Comparison of ENCODE assay signal across 8 cellular contexts in the genomic region with DNA sequence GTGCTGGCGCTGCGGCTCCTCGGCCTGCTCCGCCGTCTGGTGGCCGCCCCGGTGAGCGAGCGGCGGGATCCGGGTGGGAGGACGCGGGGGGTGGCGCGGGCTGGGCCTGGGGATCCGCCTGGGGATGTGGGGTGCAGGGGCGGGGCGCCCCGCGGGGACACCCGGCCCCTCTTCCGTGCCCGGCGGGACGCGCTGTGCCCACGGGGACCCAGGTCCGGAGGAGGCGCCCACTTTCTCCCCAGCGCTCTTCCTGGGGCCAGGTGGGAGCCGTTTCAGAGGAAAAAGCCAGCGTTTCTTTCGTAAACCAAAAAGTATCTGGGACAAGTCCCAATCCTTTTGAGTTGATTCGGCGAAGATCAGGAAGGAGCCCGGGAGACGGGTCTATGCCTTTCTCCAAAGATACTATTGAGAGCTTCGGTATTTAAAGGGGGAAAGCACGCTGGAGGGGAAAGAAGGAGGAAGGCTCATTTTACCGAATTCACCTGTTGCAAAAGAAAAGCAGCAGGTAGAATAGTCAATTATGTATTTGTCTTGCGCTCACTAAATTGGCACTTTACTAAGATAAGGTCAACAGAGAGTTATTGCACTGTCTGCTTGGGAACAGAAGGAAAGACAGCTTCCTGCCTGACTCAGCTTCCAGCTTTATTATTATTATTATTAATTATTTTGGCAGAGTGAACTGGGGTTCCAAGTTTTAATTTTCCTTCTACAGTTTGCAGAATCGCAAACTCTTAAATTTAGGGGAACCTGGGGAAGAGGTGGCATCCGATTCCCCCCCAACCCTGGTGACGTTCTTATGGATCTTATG.
DNase-seq lines count a peak whose midpoint lies in the region; ATAC-seq and TF ChIP-seq lines count a peak whose summit lies in the region.

No MANE protein-coding gene starts in this region.

- TF ChIP-seq RAD21 in HCT116 (IDR thresholded peaks at IDR 0.05; ENCODE audit: low read depth): no peak

- peak overlapping the region; percentile 88 for H3K4me2 ChIP-seq in HCT116 (ENCODE audit: low read length)

- TSS peak; percentile 38 for BruUV-seq in HCT116 (replicated peaks; lab: Mats Ljungman, UMichigan)

- H3K27ac Mint-ChIP-seq in T-helper 17 cell: peak overlapping the region; percentile 56
- H3K27ac Mint-ChIP-seq in stimulated activated memory B cell treated with anti-CD40 and anti-IgM and Interleukin-4, amounts not matched to agents 10 μg/mL and 1 μg/mL and 100 μg/mL, for 72 hours: peak overlapping the region; percentile 94

- POLR2A ChIA-PET in HCT116 (lab: Charles Lee): no interaction called here

- 0 out of 6 replicates have a peak, but pooled peaks of 1 of the 3 experiments have one; percentile 7 for TF ChIP-seq CTCF in HCT116 (IDR thresholded peaks at IDR 0.05 in 2 of 3, conservative IDR thresholded peaks at IDR 0.05 in 1 of 3; ENCODE audit: borderline replicate concordance in 1 of 3, insufficient read depth in 1 of 3, low read depth in 2 of 3, low read length in 2 of 3)

- H4K20me1 ChIP-seq in HCT116 (ENCODE audit: insufficient read depth): no peaks in the 10 kb centered on the region

- H3K4me3 Mint-ChIP-seq in T-helper 17 cell: peak overlapping the region; percentile 95
- peak overlapping the region; percentile 98 for H3K4me3 Mint-ChIP-seq in stimulated activated memory B cell treated with anti-CD40 and anti-IgM and Interleukin-4, amounts not matched to agents 10 μg/mL and 1 μg/mL and 100 μg/mL, for 72 hours

- intact Hi-C loops in HCT116 (cut with micrococcal nuclease): no loop called here

- H3K79me2 ChIP-seq in HCT116 (ENCODE audit: insufficient read depth, low read length): peaks cover 40% of the 10 kb centered on the region

- DNase-seq in Caki2 (ENCODE audit: low read depth) (peak; percentile 35), HCT116 (ENCODE audit: low read depth, low spot score) (no peak), T-helper 17 cell (no peak), DMS 273 (lab: John Stamatoyannopoulos, UW; ENCODE audit: unreplicated experiment) (no peak), erythroblast (lab: John Stamatoyannopoulos, UW) (no peak)

- peaks cover 0 to 6% of the 10 kb centered on the region in 2 experiments; a peak in 2 of 4 replicates for H3K36me3 ChIP-seq in HCT116 (ENCODE audit: control insufficient read depth in 1 of 2, insufficient read depth in 2 of 2, low read length in 2 of 2)

- peaks cover 34% of the 10 kb centered on the region for H3K4me1 Mint-ChIP-seq in T-helper 17 cell
- H3K4me1 Mint-ChIP-seq in stimulated activated memory B cell treated with anti-CD40 and anti-IgM and Interleukin-4, amounts not matched to agents 10 μg/mL and 1 μg/mL and 100 μg/mL, for 72 hours: peaks cover 45% of the 10 kb centered on the region

- peaks cover 5% of the 10 kb centered on the region for H3K36me3 Mint-ChIP-seq in T-helper 17 cell (ENCODE audit: low read depth)
- H3K36me3 Mint-ChIP-seq in stimulated activated memory B cell treated with anti-CD40 and anti-IgM and Interleukin-4, amounts not matched to agents 10 μg/mL and 1 μg/mL and 100 μg/mL, for 72 hours: peaks cover 28% of the 10 kb centered on the region

- peak overlapping the region; percentile 77 for H3K9ac ChIP-seq in HCT116 (ENCODE audit: low read length)

- no peak for TF ChIP-seq POLR2A in HCT116 (IDR thresholded peaks at IDR 0.05; ENCODE audit: borderline replicate concordance, extremely low read depth, insufficient read depth, insufficient read length)
- TF ChIP-seq POLR2A in erythroblast (IDR thresholded peaks at IDR 0.05; ENCODE audit: low read length): no peak

- peaks cover 4% of the 10 kb centered on the region for H3K9me3 Mint-ChIP-seq in stimulated activated memory B cell treated with anti-CD40 and anti-IgM and Interleukin-4, amounts not matched to agents 10 μg/mL and 1 μg/mL and 100 μg/mL, for 72 hours

- RAD21 ChIA-PET in HCT116 (lab: Charles Lee; ENCODE audit: low non-redundant PET in 1 of 2, low total read pairs in 2 of 2, uncharacterized antibody in 2 of 2, unreplicated experiment in 2 of 2): no interaction called here

- H3K9me2 ChIP-seq in HCT116 (ENCODE audit: insufficient read depth): no peaks in the 10 kb centered on the region

- H2AFZ ChIP-seq in HCT116 (ENCODE audit: low read depth, low read length, poor library complexity, severe bottlenecking): no peak overlapping the region

- no peak for ATAC-seq in HCT116
- ATAC-seq in T-helper 17 cell: no peak
- no peak for ATAC-seq in stimulated activated memory B cell treated with anti-CD40 and anti-IgM and Interleukin-4, amounts not matched to agents 10 μg/mL and 1 μg/mL and 100 μg/mL, for 72 hours
- no peak for ATAC-seq in GM18520 (IDR thresholded peaks at IDR 0.05; ENCODE audit: unreplicated experiment)

- peaks cover 0 to 12% of the 10 kb centered on the region in 2 experiments; a peak in 3 of 4 replicates for H3K4me1 ChIP-seq in HCT116 (ENCODE audit: control insufficient read depth in 1 of 2, insufficient read depth in 2 of 2, low read length in 2 of 2)

- peak overlapping the region; percentile 38; the same call in 1 of the 2 replicates for H3K27ac ChIP-seq in HCT116 (ENCODE audit: low read depth, low read length)

- H3K4me3 ChIP-seq in HCT116 (replicated peaks in 1 of 2; ENCODE audit: low read depth in 1 of 2, low read length in 2 of 2): peak overlapping the region; percentile 78 to 79
- peak overlapping the region; percentile 82 for H3K4me3 ChIP-seq in iPS-11a (ENCODE audit: low read depth, low read length)

- in situ Hi-C loops in Caki2 (cut with HindIII; ENCODE audit: low pct_unique_long_range_greater_than_20kb, low sequenced_read_pairs): no loop called here

- H3K9me3 ChIP-seq in HCT116 (ENCODE audit: control insufficient read depth in 1 of 2, insufficient read depth in 1 of 2, low read depth in 1 of 2, low read length in 2 of 2) (no peaks in the 10 kb centered on the region), T-helper 17 cell (ENCODE audit: control insufficient read depth, low read length, poor library complexity, severe bottlenecking) (no peaks in the 10 kb centered on the region)

- no peaks in the 10 kb centered on the region for H3K27me3 Mint-ChIP-seq in T-helper 17 cell
- no peaks in the 10 kb centered on the region for H3K27me3 Mint-ChIP-seq in stimulated activated memory B cell treated with anti-CD40 and anti-IgM and Interleukin-4, amounts not matched to agents 10 μg/mL and 1 μg/mL and 100 μg/mL, for 72 hours

- no peaks in the 10 kb centered on the region for H3K27me3 ChIP-seq in HCT116 (ENCODE audit: insufficient read depth, low read length)

- CTCF ChIA-PET in HCT116 (lab: Charles Lee): no interaction called here

TF ChIP-seq in HCT116, 20 proteins besides CTCF, POLR2A, EP300 and RAD21 (continues in another document):
- TF ChIP-seq SP1 (IDR thresholded peaks at IDR 0.05; ENCODE audit: low read depth) (no peak), FOSL1 (IDR thresholded peaks at IDR 0.05; ENCODE audit: low read depth) (no peak), EGR1 (IDR thresholded peaks at IDR 0.05; ENCODE audit: low read depth) (no peak), CBX3 (IDR thresholded peaks at IDR 0.05; ENCODE audit: low read depth) (no peak), ZFX (IDR thresholded peaks at IDR 0.05) (no peak), SRF (IDR thresholded peaks at IDR 0.05; ENCODE audit: low read depth) (no peak), POLR2AphosphoS5 (IDR thresholded peaks at IDR 0.05; ENCODE audit: low read depth, low read length) (no peak), CEBPB (IDR thresholded peaks at IDR 0.05; ENCODE audit: low read depth) (no peak), TCF7L2 (IDR thresholded peaks at IDR 0.05; ENCODE audit: borderline replicate concordance, extremely low read depth, insufficient read depth, insufficient read length) (no peak), ZBTB33 (IDR thresholded peaks at IDR 0.05; ENCODE audit: extremely low read depth, insufficient replicate concordance, low read length) (no peak), EZH2 (IDR thresholded peaks at IDR 0.05) (no peak)
- TF ChIP-seq, protein P1, sequence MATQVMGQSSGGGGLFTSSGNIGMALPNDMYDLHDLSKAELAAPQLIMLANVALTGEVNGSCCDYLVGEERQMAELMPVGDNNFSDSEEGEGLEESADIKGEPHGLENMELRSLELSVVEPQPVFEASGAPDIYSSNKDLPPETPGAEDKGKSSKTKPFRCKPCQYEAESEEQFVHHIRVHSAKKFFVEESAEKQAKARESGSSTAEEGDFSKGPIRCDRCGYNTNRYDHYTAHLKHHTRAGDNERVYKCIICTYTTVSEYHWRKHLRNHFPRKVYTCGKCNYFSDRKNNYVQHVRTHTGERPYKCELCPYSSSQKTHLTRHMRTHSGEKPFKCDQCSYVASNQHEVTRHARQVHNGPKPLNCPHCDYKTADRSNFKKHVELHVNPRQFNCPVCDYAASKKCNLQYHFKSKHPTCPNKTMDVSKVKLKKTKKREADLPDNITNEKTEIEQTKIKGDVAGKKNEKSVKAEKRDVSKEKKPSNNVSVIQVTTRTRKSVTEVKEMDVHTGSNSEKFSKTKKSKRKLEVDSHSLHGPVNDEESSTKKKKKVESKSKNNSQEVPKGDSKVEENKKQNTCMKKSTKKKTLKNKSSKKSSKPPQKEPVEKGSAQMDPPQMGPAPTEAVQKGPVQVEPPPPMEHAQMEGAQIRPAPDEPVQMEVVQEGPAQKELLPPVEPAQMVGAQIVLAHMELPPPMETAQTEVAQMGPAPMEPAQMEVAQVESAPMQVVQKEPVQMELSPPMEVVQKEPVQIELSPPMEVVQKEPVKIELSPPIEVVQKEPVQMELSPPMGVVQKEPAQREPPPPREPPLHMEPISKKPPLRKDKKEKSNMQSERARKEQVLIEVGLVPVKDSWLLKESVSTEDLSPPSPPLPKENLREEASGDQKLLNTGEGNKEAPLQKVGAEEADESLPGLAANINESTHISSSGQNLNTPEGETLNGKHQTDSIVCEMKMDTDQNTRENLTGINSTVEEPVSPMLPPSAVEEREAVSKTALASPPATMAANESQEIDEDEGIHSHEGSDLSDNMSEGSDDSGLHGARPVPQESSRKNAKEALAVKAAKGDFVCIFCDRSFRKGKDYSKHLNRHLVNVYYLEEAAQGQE (IDR thresholded peaks at IDR 0.05; ENCODE audit: low read depth): no peak
